In genomic region chr5:119828536-119828935, GRCh38 we compare ENCODE assay signal across 28 cellular contexts.
"Had no signal": no experiment of that assay in that cellular context is flagged by ENCODE, and none has a peak within 500 bp of the region (broad histone marks: within the 10 kb centered on the region; RNA-seq: fewer than 3 reads in every experiment).

No MANE protein-coding gene starts in this region.

- H3K27me3 ChIP-seq: cardiac muscle cell, colonic mucosa, dorsolateral prefrontal cortex, foreskin keratinocyte, heart right ventricle, left lung, neural progenitor cell, thyroid gland, upper lobe of right lung had no signal

- H3K36me3 ChIP-seq: cardiac muscle cell, colonic mucosa, heart right ventricle, left lung, lower lobe of right lung, neural progenitor cell, thyroid gland, upper lobe of right lung had no signal

- H3K4me3 ChIP-seq: cardiac muscle cell, colonic mucosa, dorsolateral prefrontal cortex, heart right ventricle, left lung, lower lobe of right lung, neural progenitor cell, psoas muscle, thyroid gland, upper lobe of right lung had no signal

- H3K9me3 ChIP-seq: colonic mucosa, heart right ventricle, left lung, lower lobe of right lung, psoas muscle, thyroid gland, upper lobe of right lung had no signal

- H3K4me1 ChIP-seq: colonic mucosa, foreskin keratinocyte, heart right ventricle, left lung, lower lobe of right lung, parathyroid adenoma, psoas muscle, thyroid gland, upper lobe of right lung had no signal

- ATAC-seq: activated CD8-positive, alpha-beta T cell treated with anti-CD3 and anti-CD28 coated beads for 36 hours; activated naive CD8-positive, alpha-beta T cell treated with anti-CD3 and anti-CD28 coated beads, Interleukin-2, amount 50 U/mL, for 24 hours; effector memory CD8-positive, alpha-beta T cell; foreskin keratinocyte; heart right ventricle; left lung; lower lobe of right lung; natural killer cell; psoas muscle; right cardiac atrium; stimulated activated naive CD8-positive, alpha-beta T cell treated with anti-CD3 and anti-CD28 coated beads, Interleukin-15, Interleukin-2, amounts not matched to agents 100 U/mL and 50 U/mL, for 24 hours; upper lobe of right lung had no signal

- H3K9ac ChIP-seq: neural progenitor cell, parathyroid adenoma had no signal

- DNase-seq: activated B cell treated with CpG ODN at 0.5 μM for 24 hours; activated CD4-positive, alpha-beta T cell treated with anti-CD3 and anti-CD28 coated beads, Interleukin-2, amount 50 U/mL, for 1 hour; activated CD8-positive, alpha-beta T cell treated with anti-CD3 and anti-CD28 coated beads for 36 hours; activated naive CD8-positive, alpha-beta T cell treated with anti-CD3 and anti-CD28 coated beads, Interleukin-2, amount 50 U/mL, for 24 hours; activated T-cell treated with anti-CD3 and anti-CD28 coated beads, Interleukin-2, amount 50 U/mL, for 48 hours; cerebellar nuclear complex; colonic mucosa; effector memory CD8-positive, alpha-beta T cell; erythroblast; foreskin keratinocyte; heart right ventricle; left lung; lower lobe of right lung; mesenchymal stem cell; natural killer cell; occipital lobe; psoas muscle; right cardiac atrium; stimulated activated CD4-positive, alpha-beta T cell treated with anti-CD3 and anti-CD28 coated beads, Interleukin-12 subunit alpha, Interleukin-12 subunit beta, amount 100 ng/mL, for 4 hours; stimulated activated CD4-positive, alpha-beta T cell treated with anti-CD3 and anti-CD28 coated beads, Interleukin-4, amount 100 ng/mL, for 1 hour; stimulated activated naive CD8-positive, alpha-beta T cell treated with anti-CD3 and anti-CD28 coated beads, Interleukin-15, Interleukin-2, amounts not matched to agents 100 U/mL and 50 U/mL, for 24 hours; T-helper 1 cell; thyroid gland; upper lobe of right lung had no signal
